In the genomic region with DNA sequence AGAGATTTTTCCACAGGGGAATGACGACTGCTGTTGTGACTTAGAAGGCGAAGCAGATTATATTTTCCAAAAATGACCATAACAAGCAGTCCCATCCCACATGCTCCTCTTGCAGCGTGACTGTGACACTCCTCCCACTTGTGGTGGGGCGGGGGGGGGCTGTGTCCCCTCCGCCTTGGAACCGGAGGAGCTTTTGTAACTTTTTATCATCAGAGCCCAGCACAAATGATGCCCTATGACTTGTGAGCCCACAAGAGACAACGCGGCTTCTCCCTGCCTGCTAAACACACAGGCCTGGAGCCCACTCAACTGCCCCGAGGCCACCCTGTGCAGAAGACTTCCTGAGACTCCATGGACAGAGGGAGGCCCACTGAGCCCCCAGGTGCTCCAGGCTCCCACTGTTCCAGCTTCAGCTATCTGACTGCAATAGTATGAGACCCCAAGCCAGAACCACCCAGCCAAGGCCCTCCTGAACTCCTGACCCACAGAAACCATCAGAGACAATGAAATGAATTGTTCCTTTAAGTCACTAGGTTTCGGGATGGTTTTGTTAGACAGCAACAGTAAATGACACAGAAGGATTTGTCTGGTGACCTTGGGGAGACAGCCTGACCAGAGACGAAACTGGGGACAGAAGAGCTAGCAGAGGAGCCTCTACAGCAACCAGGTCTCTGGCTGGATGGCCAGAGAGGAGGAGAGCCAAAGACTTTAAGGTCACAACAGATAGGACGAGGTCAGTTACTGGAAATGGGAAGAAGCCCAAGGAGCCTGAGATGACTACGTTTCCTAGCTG, we compare ENCODE assay signal across 11 cellular contexts. TPM values are rescaled to one million over a fixed set of nuclear protein-coding genes. Genes with fewer than 3 reads are reported as not detected.
DNase-seq lines count a peak whose midpoint lies in the region; ATAC-seq and TF ChIP-seq lines count a peak whose summit lies in the region.
"Had no signal": no experiment of that assay in that cellular context is flagged by ENCODE, and none has a peak within 500 bp of the region (broad histone marks: within the 10 kb centered on the region; RNA-seq: fewer than 3 reads in every experiment).

No MANE protein-coding gene starts in this region.

- H3K4me1 ChIP-seq in right atrium auricular region (peaks cover 0 to 98% of the 10 kb centered on the region in 2 donors), rectal smooth muscle tissue (ENCODE audit: control insufficient read depth, insufficient read depth, low read length) (peaks cover 72% of the 10 kb centered on the region)

- no peak for ATAC-seq in GM18861 (IDR thresholded peaks at IDR 0.05; ENCODE audit: unreplicated experiment)

- H3K9me3 ChIP-seq in right atrium auricular region: no peaks in the 10 kb centered on the region
- H3K9me3 ChIP-seq: SJSA1 had no signal

- no peaks in the 10 kb centered on the region for H3K27me3 Mint-ChIP-seq in activated T-helper 2 cell treated with anti-CD3 and anti-CD28 coated beads, Interferon-gamma antibody, Interleukin-2, Interleukin-4, amounts not matched to agents 10 μg/mL and 5 μg/mL and 100 μg/mL, durations not matched to agents 14 hours and 24 hours and 36 hours (ENCODE audit: low read depth)

- no peaks in the 10 kb centered on the region for H3K9me3 Mint-ChIP-seq in activated T-helper 2 cell treated with anti-CD3 and anti-CD28 coated beads, Interferon-gamma antibody, Interleukin-2, Interleukin-4, amounts not matched to agents 10 μg/mL and 5 μg/mL and 100 μg/mL, durations not matched to agents 14 hours and 24 hours and 36 hours

- no peak for TF ChIP-seq CTCF in C4-2B (conservative IDR thresholded peaks at IDR 0.05)
- TF ChIP-seq CTCF in right atrium auricular region (IDR thresholded peaks at IDR 0.05): no peak
- no peak for TF ChIP-seq CTCF in GM10266 (IDR thresholded peaks at IDR 0.05; ENCODE audit: control insufficient read depth, insufficient read depth, low read depth, missing control alignments)

- H3K4me1 Mint-ChIP-seq in activated T-helper 2 cell treated with anti-CD3 and anti-CD28 coated beads, Interferon-gamma antibody, Interleukin-2, Interleukin-4, amounts not matched to agents 10 μg/mL and 5 μg/mL and 100 μg/mL, durations not matched to agents 14 hours and 24 hours and 36 hours (ENCODE audit: low read depth): peaks cover 43% of the 10 kb centered on the region

- intact Hi-C loops in activated T-helper 2 cell treated with anti-CD3 and anti-CD28 coated beads, Interferon-gamma antibody, Interleukin-2, Interleukin-4, amounts not matched to agents 10 μg/mL and 5 μg/mL and 100 μg/mL, durations not matched to agents 14 hours and 24 hours and 36 hours (cut with micrococcal nuclease): no loop called here

- H3K36me3 ChIP-seq in right atrium auricular region (no peaks in the 10 kb centered on the region), rectal smooth muscle tissue (ENCODE audit: control insufficient read depth, insufficient read depth, low read length) (no peaks in the 10 kb centered on the region)

- peaks cover 11% of the 10 kb centered on the region for H3K36me3 Mint-ChIP-seq in activated T-helper 2 cell treated with anti-CD3 and anti-CD28 coated beads, Interferon-gamma antibody, Interleukin-2, Interleukin-4, amounts not matched to agents 10 μg/mL and 5 μg/mL and 100 μg/mL, durations not matched to agents 14 hours and 24 hours and 36 hours (ENCODE audit: low read depth)

- H3K27me3 ChIP-seq in right atrium auricular region (no peaks in the 10 kb centered on the region), rectal smooth muscle tissue (ENCODE audit: control insufficient read depth, insufficient read depth, low read length) (no peaks in the 10 kb centered on the region)
- H3K27me3 ChIP-seq: SJSA1 had no signal

- no peak overlapping the region for H3K4me3 Mint-ChIP-seq in activated T-helper 2 cell treated with anti-CD3 and anti-CD28 coated beads, Interferon-gamma antibody, Interleukin-2, Interleukin-4, amounts not matched to agents 10 μg/mL and 5 μg/mL and 100 μg/mL, durations not matched to agents 14 hours and 24 hours and 36 hours (ENCODE audit: low read depth)

- peak overlapping the region; percentile 64 for H3K27ac Mint-ChIP-seq in activated T-helper 2 cell treated with anti-CD3 and anti-CD28 coated beads, Interferon-gamma antibody, Interleukin-2, Interleukin-4, amounts not matched to agents 10 μg/mL and 5 μg/mL and 100 μg/mL, durations not matched to agents 14 hours and 24 hours and 36 hours

- DNase-seq in activated T-helper 2 cell treated with anti-CD3 and anti-CD28 coated beads, Interferon-gamma antibody, Interleukin-2, Interleukin-4, amounts not matched to agents 10 μg/mL and 5 μg/mL and 100 μg/mL, durations not matched to agents 14 hours and 24 hours and 36 hours (ENCODE audit: low spot score): no peak
- DNase-seq in right atrium auricular region (ENCODE audit: low spot score) (no peak), NCI-H748 treated with DMSO at 0.1 percent for 48 hours (lab: John Stamatoyannopoulos, UW) (no peak), NCI-H1105 treated with DMSO at 0.1 percent for 48 hours (lab: John Stamatoyannopoulos, UW) (no peak), GM10266 (ENCODE audit: extremely low spot score) (no peak)
- DNase-seq: GOT3 had no signal

- H3K9ac ChIP-seq in rectal smooth muscle tissue (ENCODE audit: low read length): no peak overlapping the region

- H3K4me3 ChIP-seq in right atrium auricular region (no peak overlapping the region), rectal smooth muscle tissue (ENCODE audit: low read length) (peak overlapping the region; percentile 16)
- H3K4me3 ChIP-seq: SJSA1 had no signal

- H3K27ac ChIP-seq in C4-2B: peak overlapping the region; percentile 81
- peak overlapping the region; percentile 69 to 81 for H3K27ac ChIP-seq in right atrium auricular region
- peak overlapping the region; percentile 93 for H3K27ac ChIP-seq in rectal smooth muscle tissue (ENCODE audit: low read depth, low read length)
- H3K27ac ChIP-seq: HL-60 had no signal

RNA-seq across cellular contexts. Expression of a gene that starts 58.8 kb away (rescaled TPM):
- 329 and 336 TPM in 2 replicates for total RNA-seq in activated T-helper 2 cell treated with anti-CD3 and anti-CD28 coated beads, Interferon-gamma antibody, Interleukin-2, Interleukin-4, amounts not matched to agents 10 μg/mL and 5 μg/mL and 100 μg/mL, durations not matched to agents 14 hours and 24 hours and 36 hours
- 100 to 1,000 TPM in 1 of 2 donors, 10 to 100 TPM in 1; 87.8 to 122 TPM for total RNA-seq in right atrium auricular region
